In the genomic region with DNA sequence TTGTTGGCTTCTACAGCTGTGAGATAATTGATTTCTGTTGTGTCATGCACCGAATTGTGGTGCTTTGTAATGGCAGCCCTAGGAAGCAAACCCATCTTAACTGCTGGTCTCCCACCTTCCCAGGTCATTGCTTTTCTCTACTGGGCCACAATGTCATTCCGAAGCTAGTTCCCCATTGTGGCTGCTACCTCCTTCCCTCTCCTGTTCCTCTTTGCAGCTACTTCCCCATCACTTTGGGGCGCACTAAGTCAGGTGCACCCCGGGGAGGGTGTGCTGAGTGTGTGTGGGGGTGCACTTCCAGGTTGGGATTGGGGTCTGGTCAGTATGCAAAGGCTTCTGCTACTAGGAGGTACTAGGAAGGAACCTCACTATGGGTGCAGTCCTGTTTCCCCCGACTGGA, we compare ENCODE assay signal across 17 cellular contexts.
DNase-seq lines count a peak whose midpoint lies in the region; ATAC-seq and TF ChIP-seq lines count a peak whose summit lies in the region.
"Had no signal": no experiment of that assay in that cellular context is flagged by ENCODE, and none has a peak within 500 bp of the region (broad histone marks: within the 10 kb centered on the region; RNA-seq: fewer than 3 reads in every experiment).

No MANE protein-coding gene starts in this region.

- no peak overlapping the region for H3K27ac Mint-ChIP-seq in memory B cell
- H3K27ac Mint-ChIP-seq in activated T-cell treated with anti-CD3 and anti-CD28 coated beads, Interleukin-2, amount 50 U/mL, for 72 hours: no peak overlapping the region

- ATAC-seq in memory B cell (ENCODE audit: low read depth): peak; percentile 52
- no peak for ATAC-seq in psoas muscle
- ATAC-seq in activated T-cell treated with anti-CD3 and anti-CD28 coated beads, Interleukin-2, amount 50 U/mL, for 72 hours (replicated peaks in 1 of 2): no peak

- peaks cover 29% of the 10 kb centered on the region for H3K4me1 Mint-ChIP-seq in memory B cell
- peaks cover 13% of the 10 kb centered on the region for H3K4me1 Mint-ChIP-seq in activated T-cell treated with anti-CD3 and anti-CD28 coated beads, Interleukin-2, amount 50 U/mL, for 72 hours (ENCODE audit: low read depth)

- H3K4me3 Mint-ChIP-seq in memory B cell: peak overlapping the region; percentile 63
- H3K4me3 Mint-ChIP-seq in activated T-cell treated with anti-CD3 and anti-CD28 coated beads, Interleukin-2, amount 50 U/mL, for 72 hours: no peak overlapping the region

- H3K9me3 ChIP-seq in BLaER1 (no peaks in the 10 kb centered on the region), psoas muscle (no peaks in the 10 kb centered on the region)
- H3K9me3 ChIP-seq: heart left ventricle had no signal

- H3K27ac ChIP-seq in BLaER1 (peak overlapping the region; percentile 92), psoas muscle (no peak overlapping the region)
- H3K27ac ChIP-seq: GM23248 had no signal

- no peaks in the 10 kb centered on the region for H3K36me3 ChIP-seq in BLaER1
- H3K36me3 ChIP-seq in psoas muscle (ENCODE audit: insufficient read depth in 1 of 2, low read depth in 1 of 2): no peaks in the 10 kb centered on the region
- H3K36me3 ChIP-seq: heart left ventricle had no signal

- 78 to 92% (median 91%) methylated on average over 5 of the region's 5 CpGs for WGBS in psoas muscle, 3 donors

- H3K27me3 ChIP-seq in BLaER1 (no peaks in the 10 kb centered on the region), psoas muscle (ENCODE audit: insufficient read depth in 3 of 3, low read length in 2 of 3) (peaks cover 0 to 7% (median 0%) of the 10 kb centered on the region in 3 donors)
- H3K27me3 ChIP-seq: heart left ventricle had no signal

- intact Hi-C loops in psoas muscle (cut with DNase I): no loop called here

- no peak for TF ChIP-seq CTCF in psoas muscle (IDR thresholded peaks at IDR 0.05)

- peaks cover 2% of the 10 kb centered on the region for H3K9me3 Mint-ChIP-seq in memory B cell
- H3K9me3 Mint-ChIP-seq in activated T-cell treated with anti-CD3 and anti-CD28 coated beads, Interleukin-2, amount 50 U/mL, for 72 hours: no peaks in the 10 kb centered on the region
- H3K9me3 Mint-ChIP-seq: activated naive CD4-positive, alpha-beta T cell treated with anti-CD3 and anti-CD28 coated beads, Interleukin-2, amount 50 U/mL, for 72 hours; T-cell had no signal

- 0 out of 2 replicates have a peak overlapping the region, but pooled peaks have one; percentile 53 for H3K4me3 ChIP-seq in BLaER1
- H3K4me3 ChIP-seq in psoas muscle: no peak overlapping the region
- H3K4me3 ChIP-seq: GM23248 had no signal

- no peaks in the 10 kb centered on the region for H3K36me3 Mint-ChIP-seq in memory B cell
- H3K36me3 Mint-ChIP-seq in activated T-cell treated with anti-CD3 and anti-CD28 coated beads, Interleukin-2, amount 50 U/mL, for 72 hours (ENCODE audit: insufficient read depth in 2 of 2): no peaks in the 10 kb centered on the region
- H3K36me3 Mint-ChIP-seq: activated naive CD4-positive, alpha-beta T cell treated with anti-CD3 and anti-CD28 coated beads, Interleukin-2, amount 50 U/mL, for 72 hours; T-cell had no signal

- H4K20me1 ChIP-seq in BLaER1: no peaks in the 10 kb centered on the region

- H3K4me1 ChIP-seq in BLaER1 (peaks cover 93% of the 10 kb centered on the region), psoas muscle (no peaks in the 10 kb centered on the region)

- peak; percentile 41 for DNase-seq in KG1 (lab: John Stamatoyannopoulos, UW)
- peak; percentile 70 for DNase-seq in SKM-1 (lab: John Stamatoyannopoulos, UW; ENCODE audit: unreplicated experiment)
- DNase-seq in memory B cell (ENCODE audit: low spot score in 2 of 2): no peak
- no peak for DNase-seq in psoas muscle
- DNase-seq in activated T-cell treated with anti-CD3 and anti-CD28 coated beads, Interleukin-2, amount 50 U/mL, for 72 hours: no peak
- no peak for DNase-seq in NCI-H446 (lab: John Stamatoyannopoulos, UW)
- DNase-seq in ecto neural progenitor cell (ENCODE audit: low spot score): no peak
- DNase-seq: activated CD4-positive, alpha-beta T cell treated with anti-CD3 and anti-CD28 coated beads for 4 hours; activated T-cell treated with anti-CD3 and anti-CD28 coated beads for 4 hours; effector CD4-positive, alpha-beta T cell; NCI-H2081 treated with DMSO at 0.1 percent for 48 hours; NCI-H524 treated with DMSO at 0.1 percent for 48 hours; T-cell had no signal

- peak overlapping the region; percentile 78 for H3K9ac ChIP-seq in BLaER1
- H3K9ac ChIP-seq: GM23248 had no signal

- H3K4me2 ChIP-seq in BLaER1: peak overlapping the region; percentile 99

- peaks cover 2% of the 10 kb centered on the region for H3K27me3 Mint-ChIP-seq in memory B cell
- H3K27me3 Mint-ChIP-seq in activated T-cell treated with anti-CD3 and anti-CD28 coated beads, Interleukin-2, amount 50 U/mL, for 72 hours (ENCODE audit: low read depth): peaks cover 11% of the 10 kb centered on the region

Comparison
In these comparisons a context has a peak if more than half of its experiments do, and no peak if none do; other contexts are left out.
1. DNase-seq: peak in KG1 (single experiment) and SKM-1 (single experiment); none in memory B cell (0 of 2), psoas muscle (0 of 2), activated T-cell treated with anti-CD3 and anti-CD28 coated beads, Interleukin-2, amount 50 U/mL, for 72 hours (0 of 2), NCI-H446 (0 of 2) and ecto neural progenitor cell (single experiment).